8 cellular contexts compared by ENCODE assay signal in genomic region chr6:29649701-29650673, GRCh38. TPM values are rescaled to one million over a fixed set of nuclear protein-coding genes. Genes with fewer than 3 reads are reported as not detected.
DNase-seq lines count a peak whose midpoint lies in the region; ATAC-seq and TF ChIP-seq lines count a peak whose summit lies in the region.

No MANE protein-coding gene starts in this region.

- 5% methylated on average over 33 of the region's 33 CpGs for WGBS in right cardiac atrium
- 2% methylated on average over 33 of the region's 33 CpGs for WGBS in aorta, 2 donors

- intact Hi-C loops in right cardiac atrium (cut with DNase I) = loop anchor here in 2 of 4 donors (2.0 to 5.0 kb wide), 2 partner anchors 37 to 47 kb away; no protein-coding TSS in a partner anchor
- intact Hi-C loops in aorta (cut with DNase I) = loop anchor here (5.0 kb wide), 3 partner anchors 37 to 97 kb away; no protein-coding TSS in a partner anchor

- no peaks in the 10 kb centered on the region for H3K4me1 ChIP-seq in right cardiac atrium (ENCODE audit: control insufficient read depth, insufficient read depth, low read length)
- no peaks in the 10 kb centered on the region for H3K4me1 ChIP-seq in aorta (ENCODE audit: control insufficient read depth in 1 of 2, insufficient read depth in 2 of 2, low read length in 2 of 2)

- H3K4me3 ChIP-seq in right cardiac atrium (ENCODE audit: low read length) (peak overlapping the region; percentile 74), aorta (ENCODE audit: low read length in 2 of 2) (peak overlapping the region; percentile 59 to 97)

- peaks cover 11% of the 10 kb centered on the region for H3K4me1 Mint-ChIP-seq in T-helper 1 cell treated with Interleukin-12 subunit alpha and Interleukin-12 subunit beta and Interleukin-4 antibody, amounts not matched to agents 30 μg/mL and 1 μg/mL, for 36 hours (ENCODE audit: low read depth)

- peak overlapping the region; percentile 96 for H3K4me3 Mint-ChIP-seq in T-helper 1 cell treated with Interleukin-12 subunit alpha and Interleukin-12 subunit beta and Interleukin-4 antibody, amounts not matched to agents 30 μg/mL and 1 μg/mL, for 36 hours

- H3K9me3 Mint-ChIP-seq in T-helper 1 cell treated with Interleukin-12 subunit alpha and Interleukin-12 subunit beta and Interleukin-4 antibody, amounts not matched to agents 30 μg/mL and 1 μg/mL, for 36 hours = no peaks in the 10 kb centered on the region

- H3K36me3 ChIP-seq in aorta (ENCODE audit: control insufficient read depth in 1 of 2, insufficient read depth in 2 of 2, low read length in 1 of 2) = no peaks in the 10 kb centered on the region

- H3K27me3 ChIP-seq in right cardiac atrium (ENCODE audit: control insufficient read depth, insufficient read depth) (no peaks in the 10 kb centered on the region), aorta (ENCODE audit: control insufficient read depth in 1 of 2, insufficient read depth in 2 of 2, low read length in 1 of 2) (no peaks in the 10 kb centered on the region)

- in situ Hi-C loops in GM13977 (cut with MboI; ENCODE audit: low pct_unique_long_range_greater_than_20kb, low sequenced_read_pairs, unreplicated experiment) = no loop called here

- H3K9me3 ChIP-seq in right cardiac atrium (ENCODE audit: control insufficient read depth, low read length) = no peaks in the 10 kb centered on the region
- no peaks in the 10 kb centered on the region for H3K9me3 ChIP-seq in aorta (ENCODE audit: control insufficient read depth, low read length)

- DNase-seq in GM13977 (ENCODE audit: low spot score) (peak; percentile 96), NCI-H146 treated with DMSO at 0.1 percent for 48 hours (lab: John Stamatoyannopoulos, UW; ENCODE audit: unreplicated experiment) (peak; percentile 96), anterior cingulate cortex (lab: John Stamatoyannopoulos, UW) (peak; percentile 47 to 99 (median 96)), right cardiac atrium (peak; percentile 98 to 99 (median 98)), putamen (ENCODE audit: low spot score) (peak; percentile 98), aorta (peak; percentile 99)

- peak; percentile 95 for ATAC-seq in HG02884 (IDR thresholded peaks at IDR 0.05; ENCODE audit: unreplicated experiment)
- peak; percentile 97 for ATAC-seq in right cardiac atrium
- ATAC-seq in aorta (ENCODE audit: low FRiP score) = peak; percentile 97

- no peaks in the 10 kb centered on the region for H3K36me3 Mint-ChIP-seq in T-helper 1 cell treated with Interleukin-12 subunit alpha and Interleukin-12 subunit beta and Interleukin-4 antibody, amounts not matched to agents 30 μg/mL and 1 μg/mL, for 36 hours (ENCODE audit: low read depth)

- peaks cover 1% of the 10 kb centered on the region for H3K27me3 Mint-ChIP-seq in T-helper 1 cell treated with Interleukin-12 subunit alpha and Interleukin-12 subunit beta and Interleukin-4 antibody, amounts not matched to agents 30 μg/mL and 1 μg/mL, for 36 hours (ENCODE audit: low read depth)

- peak overlapping the region; percentile 100 for H3K27ac Mint-ChIP-seq in T-helper 1 cell treated with Interleukin-12 subunit alpha and Interleukin-12 subunit beta and Interleukin-4 antibody, amounts not matched to agents 30 μg/mL and 1 μg/mL, for 36 hours

- TF ChIP-seq CTCF in GM13977 (IDR thresholded peaks at IDR 0.05; ENCODE audit: extremely low read depth, insufficient read depth, missing control alignments) = peak; percentile 86

- H3K27ac ChIP-seq in right cardiac atrium (ENCODE audit: low read length) (peak overlapping the region; percentile 100), aorta (ENCODE audit: low read depth in 1 of 2, low read length in 2 of 2) (peak overlapping the region; percentile 94 to 100)

RNA-seq across cellular contexts. Expression of gene MOG, which starts 6.9 kb away (rescaled TPM):
- total RNA-seq in right cardiac atrium = 1 to 10 TPM; 1.5 to 2.6 (median 2.2) TPM
- polyA plus RNA-seq in right cardiac atrium = 4.8 TPM
- total RNA-seq in aorta = not detected
- polyA plus RNA-seq in aorta = 1 to 10 TPM in 1 of 2 donors, not detected in 1; 1.5 TPM

RNA-seq across cellular contexts. Expression of gene GABBR1, which starts 17.0 kb away (rescaled TPM):
- 10 to 100 TPM; 34.8 to 40.0 (median 36.6) TPM for total RNA-seq in right cardiac atrium
- polyA plus RNA-seq in right cardiac atrium = 37.5 TPM
- 100 to 1,000 TPM in 1 of 2 donors, 10 to 100 TPM in 1; 91.6 to 126 TPM for total RNA-seq in aorta
- 100 to 1,000 TPM in 1 of 2 donors, 10 to 100 TPM in 1; 13.6 to 103 TPM for polyA plus RNA-seq in aorta

RNA-seq across cellular contexts. Expression of gene ZFP57, which starts 31.0 kb away (rescaled TPM):
- total RNA-seq in right cardiac atrium (1 to 10 TPM in 1 of 4 donors, under 1 TPM in 3; 0.32 to 1.8 (median 0.44) TPM), aorta (under 1 TPM in 1 of 2 donors, not detected in 1; 0.49 TPM)
- polyA plus RNA-seq in right cardiac atrium (0.77 TPM), aorta (1 to 10 TPM in 1 of 2 donors, not detected in 1; 7.1 TPM)

Comparison
In these comparisons a context has a peak if more than half of its experiments do, and no peak if none do; other contexts are left out.
1. Peak in every context shown above with its lines: DNase-seq, ATAC-seq, H3K4me3 ChIP-seq and H3K27ac ChIP-seq.